ENCODE assay signal across 7 cellular contexts in genomic region chr10:35643151-35643975, GRCh38. TPM values are rescaled to one million over a fixed set of nuclear protein-coding genes. Genes with fewer than 3 reads are reported as not detected.
DNase-seq lines count a peak whose midpoint lies in the region; ATAC-seq, FAIRE-seq and TF ChIP-seq lines count a peak whose summit lies in the region.

No MANE protein-coding gene starts in this region.

- intact Hi-C loops in ascending aorta (cut with DNase I) (loop anchor here (2.0 to 10.0 kb wide), 7 partner anchors 179 to 849 kb away; partner anchors contain the start of genes CCNY and CREM), right cardiac atrium (cut with DNase I) (loop anchor here in 2 of 4 donors (5.0 to 10.0 kb wide), 3 partner anchors 111 to 279 kb away; no protein-coding TSS in a partner anchor), pancreas (cut with DNase I) (loop anchor here in 1 of 3 donors (5.0 kb wide), 1 partner anchor 134 kb away; no protein-coding TSS in a partner anchor)

- H3K27me3 ChIP-seq in ascending aorta (no peaks in the 10 kb centered on the region), right cardiac atrium (ENCODE audit: control insufficient read depth, insufficient read depth) (no peaks in the 10 kb centered on the region), pancreas (no peaks in the 10 kb centered on the region)

- H3K4me3 ChIP-seq in ascending aorta (peak overlapping the region; percentile 76 to 83), right cardiac atrium (ENCODE audit: low read length) (peak overlapping the region; percentile 73), pancreas (peak overlapping the region; percentile 68 to 86 (median 81))

- FAIRE-seq in GM19239 (lab: Jason Lieb, UNC) (no peak), pancreas (lab: Jason Lieb, UNC) (no peak)

- TF ChIP-seq CTCF in ascending aorta (IDR thresholded peaks at IDR 0.05) (no peak), pancreas (IDR thresholded peaks at IDR 0.05) (no peak)

- H3K9me3 ChIP-seq in ascending aorta (no peaks in the 10 kb centered on the region), right cardiac atrium (ENCODE audit: control insufficient read depth, low read length) (no peaks in the 10 kb centered on the region), pancreas (no peaks in the 10 kb centered on the region)

- DNase-seq in GM19239 (ENCODE audit: insufficient read length, low spot score), result peak; percentile 13
- peak; percentile 95 for DNase-seq in NCI-H69 (lab: John Stamatoyannopoulos, UW)
- peak; percentile 31 to 86 for DNase-seq in ascending aorta (ENCODE audit: low spot score in 2 of 2)
- DNase-seq in right cardiac atrium, result peak; percentile 89 to 97 (median 95)
- DNase-seq in pancreas, result peak; percentile 50 to 88 (median 68)
- no peak for DNase-seq in cerebellar cortex (ENCODE audit: low spot score)

- peak overlapping the region; percentile 75 for H3K27ac ChIP-seq in ascending aorta
- H3K27ac ChIP-seq in right cardiac atrium (ENCODE audit: low read length), result peak overlapping the region; percentile 68
- peak overlapping the region in 2 of 4 donors; percentile 24 to 41 for H3K27ac ChIP-seq in pancreas

- peak; percentile 71 to 74 for ATAC-seq in right cardiac atrium
- ATAC-seq in pancreas, result peak; percentile 21 to 54 (median 38)
- ATAC-seq in GM19463 (IDR thresholded peaks at IDR 0.05; ENCODE audit: unreplicated experiment), result no peak

- peaks cover 0 to 6% of the 10 kb centered on the region in 2 donors for H3K4me1 ChIP-seq in ascending aorta
- H3K4me1 ChIP-seq in right cardiac atrium (ENCODE audit: control insufficient read depth, insufficient read depth, low read length), result no peaks in the 10 kb centered on the region
- H3K4me1 ChIP-seq in pancreas, result no peaks in the 10 kb centered on the region

- H3K36me3 ChIP-seq in ascending aorta, result no peaks in the 10 kb centered on the region
- H3K36me3 ChIP-seq in pancreas, result no peaks in the 10 kb centered on the region

- WGBS in right cardiac atrium, result under 1% methylated on average over 38 of the region's 38 CpGs
- WGBS in pancreas, 2 donors, result 1% methylated on average over 37 to 38 of the region's 38 CpGs

RNA-seq across cellular contexts. Expression of gene FZD8, which starts 1.3 kb away (rescaled TPM):
- total RNA-seq in ascending aorta (23.0 TPM), right cardiac atrium (10 to 100 TPM; 13.2 to 21.6 (median 17.4) TPM), pancreas (1 to 10 TPM; 4.3 to 7.8 (median 6.6) TPM)
- polyA plus RNA-seq in right cardiac atrium (5.7 TPM), pancreas (1 to 10 TPM; 2.3 to 3.4 TPM)

RNA-seq across cellular contexts. Expression of gene GJD4, which starts 38.2 kb away (rescaled TPM):
- total RNA-seq in ascending aorta, result not detected
- total RNA-seq in right cardiac atrium, result not detected
- polyA plus RNA-seq in right cardiac atrium, result not detected
- total RNA-seq in pancreas, result not detected
- under 1 TPM in 1 of 2 donors, not detected in 1; 0.11 TPM for polyA plus RNA-seq in pancreas
